In genomic region chr3:51799879-51800757, GRCh38 we compare ENCODE assay signal across 8 cellular contexts. TPM values are rescaled to one million over a fixed set of nuclear protein-coding genes. Genes with fewer than 3 reads are reported as not detected.
A peak's percentile ranks its signal among the peaks of the same experiment; 100 is the strongest.
DNase-seq lines count a peak whose midpoint lies in the region; ATAC-seq, FAIRE-seq and TF ChIP-seq lines count a peak whose summit lies in the region.

No MANE protein-coding gene starts in this region.

- peak; percentile 54 for FAIRE-seq in TTC549 (lab: Jason Lieb, UNC)

- H4K8ac ChIP-seq in trophoblast cell (ENCODE audit: low read depth, low read length) = no peak overlapping the region

- no peak overlapping the region for H3K23ac ChIP-seq in trophoblast cell (ENCODE audit: low read length)

- H4K12ac ChIP-seq in trophoblast cell (ENCODE audit: low read depth, low read length) = no peak overlapping the region

- H4K91ac ChIP-seq in trophoblast cell (ENCODE audit: low read depth, low read length) = no peak overlapping the region

- no peaks in the 10 kb centered on the region for H3K9me2 ChIP-seq in DOHH2 (replicated peaks; ENCODE audit: control insufficient read depth, low read length)

- no peaks in the 10 kb centered on the region for H3K9me3 ChIP-seq in DOHH2 (ENCODE audit: control insufficient read depth, insufficient read depth, low read length)
- no peaks in the 10 kb centered on the region for H3K9me3 ChIP-seq in trophoblast cell (ENCODE audit: insufficient read depth, low read depth, low read length)

- no peak overlapping the region for H3K4ac ChIP-seq in trophoblast cell (ENCODE audit: low read depth, low read length)

- no peaks in the 10 kb centered on the region for H3K79me1 ChIP-seq in trophoblast cell (ENCODE audit: low read length)

- H2BK5ac ChIP-seq in trophoblast cell (ENCODE audit: low read depth, low read length, poor library complexity) = no peak overlapping the region

- DNase-seq in MV-4-11 (lab: John Stamatoyannopoulos, UW) (peak; percentile 60), foreskin fibroblast (peak; percentile 52 to 86), trophoblast cell (peak; percentile 42 to 87), HK-2 (ENCODE audit: unreplicated experiment) (no peak)

- TF ChIP-seq CTCF in 22Rv1 (IDR thresholded peaks at IDR 0.05) = peak; percentile 91
- TF ChIP-seq CTCF in DOHH2 (IDR thresholded peaks at IDR 0.05; ENCODE audit: low read depth, low read length, poor library complexity, severe bottlenecking) = peak; percentile 82
- peak; percentile 84 for TF ChIP-seq CTCF in foreskin fibroblast (IDR thresholded peaks at IDR 0.05; ENCODE audit: low read depth, low read length)

- no peaks in the 10 kb centered on the region for H3F3A ChIP-seq in DOHH2 (ENCODE audit: control insufficient read depth, insufficient read depth)

- WGBS in trophoblast cell (ENCODE audit: extremely low coverage, insufficient coverage, insufficient read length) = no CpG with 5 or more reads among the region's 3 CpGs

- no peaks in the 10 kb centered on the region for H3K36me3 ChIP-seq in DOHH2 (ENCODE audit: control insufficient read depth, low read length)
- H3K36me3 ChIP-seq in trophoblast cell (ENCODE audit: control insufficient read depth in 1 of 2, insufficient read depth in 2 of 2, low read length in 2 of 2) = no peaks in the 10 kb centered on the region

- H3K4me2 ChIP-seq in DOHH2 (ENCODE audit: low read length) (no peak overlapping the region), trophoblast cell (ENCODE audit: low read length) (no peak overlapping the region)

- H2BK12ac ChIP-seq in trophoblast cell (ENCODE audit: low read length) = no peak overlapping the region

- H3K79me2 ChIP-seq in DOHH2 (ENCODE audit: control insufficient read depth, low read length) (no peaks in the 10 kb centered on the region), trophoblast cell (ENCODE audit: control insufficient read depth, insufficient read depth, low read length, poor library complexity) (no peaks in the 10 kb centered on the region)

- H3K18ac ChIP-seq in trophoblast cell (ENCODE audit: low read length) = no peak overlapping the region

- ATAC-seq in HG03565 (IDR thresholded peaks at IDR 0.05; ENCODE audit: unreplicated experiment) = no peak

- H3K27me3 ChIP-seq in DOHH2 (ENCODE audit: control insufficient read depth, low read length) (peaks cover 39% of the 10 kb centered on the region), trophoblast cell (ENCODE audit: insufficient read depth, low read length) (no peaks in the 10 kb centered on the region)

- H3K4me3 ChIP-seq in DOHH2 (ENCODE audit: low read length) (no peak overlapping the region), foreskin fibroblast (ENCODE audit: low read depth in 1 of 2, low read length in 2 of 2) (no peak overlapping the region), trophoblast cell (ENCODE audit: low read depth, low read length) (no peak overlapping the region)

- H2BK120ac ChIP-seq in trophoblast cell (ENCODE audit: insufficient read depth, low read length, poor library complexity) = no peak overlapping the region

- H4K20me1 ChIP-seq in DOHH2 (ENCODE audit: control insufficient read depth, insufficient read depth, low read depth, low read length) = no peaks in the 10 kb centered on the region; the same call in 1 of the 2 replicates

- no peak overlapping the region for H3K9ac ChIP-seq in trophoblast cell (ENCODE audit: low read length)

- H3K14ac ChIP-seq in trophoblast cell (ENCODE audit: low read length) = no peak overlapping the region

- H2AK5ac ChIP-seq in trophoblast cell (ENCODE audit: low read length) = no peak overlapping the region

- H3K4me1 ChIP-seq in DOHH2 (ENCODE audit: control insufficient read depth, low read length) (no peaks in the 10 kb centered on the region), trophoblast cell (ENCODE audit: control insufficient read depth in 1 of 2, insufficient read depth in 2 of 2, low read length in 2 of 2) (peaks cover 2 to 6% of the 10 kb centered on the region in 2 experiments)

- H2AFZ ChIP-seq in trophoblast cell (ENCODE audit: insufficient read depth, low read length, poor library complexity) = no peak overlapping the region

- H3K27ac ChIP-seq in 22Rv1 (no peak overlapping the region), DOHH2 (ENCODE audit: low read depth, low read length) (no peak overlapping the region), trophoblast cell (ENCODE audit: low read depth, low read length) (no peak overlapping the region)

RNA-seq across cellular contexts. Expression of gene IQCF6, which starts 21.1 kb away (rescaled TPM):
- polyA plus RNA-seq in trophoblast cell (2013) = not detected in 2 replicates
